Comparison of ENCODE assay signal across 8 cellular contexts in genomic region chr2:70143314-70144150, GRCh38. TPM values are rescaled to one million over a fixed set of nuclear protein-coding genes. Genes with fewer than 3 reads are reported as not detected.
A peak's percentile ranks its signal among the peaks of the same experiment; 100 is the strongest.
DNase-seq lines count a peak whose midpoint lies in the region; ATAC-seq and TF ChIP-seq lines count a peak whose summit lies in the region.

No MANE protein-coding gene starts in this region.

- no peak for ATAC-seq in GM21515 (IDR thresholded peaks at IDR 0.05; ENCODE audit: unreplicated experiment)

- peak overlapping the region; percentile 86 for H3K9ac ChIP-seq in muscle layer of colon (ENCODE audit: low read length)

- intact Hi-C loops in activated CD4-positive, alpha-beta T cell treated with anti-CD3 and anti-CD28 coated beads, Interleukin-2, amount 10 ng/mL, durations not matched to agents 24 days and 14 days (cut with micrococcal nuclease) = loop anchor here (2.0 kb wide), 2 partner anchors 105 to 313 kb away; partner anchors contain the start of gene TIA1

- peak overlapping the region; percentile 49 for H3K4me3 ChIP-seq in epithelial cell of esophagus (ENCODE audit: low read length)
- H3K4me3 ChIP-seq in muscle layer of colon (ENCODE audit: low read depth in 1 of 2, low read length in 2 of 2) = peak overlapping the region; percentile 14 to 62
- no peak overlapping the region for H3K4me3 ChIP-seq in urinary bladder (ENCODE audit: low read depth, low read length)

- peaks cover 56% of the 10 kb centered on the region for H3K4me1 Mint-ChIP-seq in activated CD4-positive, alpha-beta T cell treated with anti-CD3 and anti-CD28 coated beads, Interleukin-2, amount 10 ng/mL, durations not matched to agents 24 days and 14 days

- H3K9me3 Mint-ChIP-seq in activated CD4-positive, alpha-beta T cell treated with anti-CD3 and anti-CD28 coated beads, Interleukin-2, amount 10 ng/mL, durations not matched to agents 24 days and 14 days = no peaks in the 10 kb centered on the region

- no peaks in the 10 kb centered on the region for H3K27me3 ChIP-seq in muscle layer of colon (ENCODE audit: control insufficient read depth in 1 of 2, insufficient read depth in 2 of 2, low read length in 2 of 2)

- H3K27ac ChIP-seq in muscle layer of colon (ENCODE audit: low read depth, low read length) = peak overlapping the region; percentile 92
- H3K27ac ChIP-seq in urinary bladder (ENCODE audit: low read depth) = peak overlapping the region; percentile 82

- no peaks in the 10 kb centered on the region for H3K36me3 ChIP-seq in muscle layer of colon (ENCODE audit: insufficient read depth, low read length)
- no peaks in the 10 kb centered on the region for H3K36me3 ChIP-seq in urinary bladder (ENCODE audit: insufficient read depth)

- DNase-seq in NCI-H2107 treated with DMSO at 0.1 percent for 48 hours (lab: John Stamatoyannopoulos, UW; ENCODE audit: unreplicated experiment) (peak; percentile 25), NCI-H2107 (lab: John Stamatoyannopoulos, UW) (no peak), MV-4-11 (lab: John Stamatoyannopoulos, UW) (peak; percentile 27), epithelial cell of esophagus (ENCODE audit: low read depth) (peak; percentile 45)
- DNase-seq in activated CD4-positive, alpha-beta T cell treated with anti-CD3 and anti-CD28 coated beads, Interleukin-2, amount 10 ng/mL, durations not matched to agents 24 days and 14 days = peak; percentile 84

- peak overlapping the region; percentile 98 for H3K27ac Mint-ChIP-seq in activated CD4-positive, alpha-beta T cell treated with anti-CD3 and anti-CD28 coated beads, Interleukin-2, amount 10 ng/mL, durations not matched to agents 24 days and 14 days

- 60% methylated on average over 18 of the region's 18 CpGs for WGBS in urinary bladder

- H3K9me3 ChIP-seq in muscle layer of colon (ENCODE audit: low read length) = no peaks in the 10 kb centered on the region

- H3K4me3 Mint-ChIP-seq in activated CD4-positive, alpha-beta T cell treated with anti-CD3 and anti-CD28 coated beads, Interleukin-2, amount 10 ng/mL, durations not matched to agents 24 days and 14 days = peak overlapping the region; percentile 87

- H3K27me3 Mint-ChIP-seq in activated CD4-positive, alpha-beta T cell treated with anti-CD3 and anti-CD28 coated beads, Interleukin-2, amount 10 ng/mL, durations not matched to agents 24 days and 14 days = no peaks in the 10 kb centered on the region

- no peak for TF ChIP-seq CTCF in epithelial cell of esophagus (IDR thresholded peaks at IDR 0.05; ENCODE audit: insufficient read depth, low read depth, low read length, missing control alignments)

- H3K36me3 Mint-ChIP-seq in activated CD4-positive, alpha-beta T cell treated with anti-CD3 and anti-CD28 coated beads, Interleukin-2, amount 10 ng/mL, durations not matched to agents 24 days and 14 days (ENCODE audit: low read depth) = peaks cover under 1% of the 10 kb centered on the region

- H3K4me1 ChIP-seq in muscle layer of colon (ENCODE audit: insufficient read depth, low read length) (peaks cover 20% of the 10 kb centered on the region), urinary bladder (ENCODE audit: insufficient read depth) (no peaks in the 10 kb centered on the region)

RNA-seq across cellular contexts. Expression of gene C2orf42, which starts 47.3 kb away (rescaled TPM):
- 18.5 and 19.6 TPM in 2 replicates for total RNA-seq in activated CD4-positive, alpha-beta T cell treated with anti-CD3 and anti-CD28 coated beads, Interleukin-2, amount 10 ng/mL, durations not matched to agents 24 days and 14 days
- 19.1 TPM for total RNA-seq in urinary bladder
- polyA plus RNA-seq in urinary bladder = 12.7 TPM

RNA-seq across cellular contexts. Expression of gene PCBP1, which starts 56.3 kb away (rescaled TPM):
- 443 and 447 TPM in 2 replicates for total RNA-seq in activated CD4-positive, alpha-beta T cell treated with anti-CD3 and anti-CD28 coated beads, Interleukin-2, amount 10 ng/mL, durations not matched to agents 24 days and 14 days
- total RNA-seq in urinary bladder = 51.8 TPM
- 370 TPM for polyA plus RNA-seq in urinary bladder
